ENCODE assay signal across 8 cellular contexts in the genomic region with DNA sequence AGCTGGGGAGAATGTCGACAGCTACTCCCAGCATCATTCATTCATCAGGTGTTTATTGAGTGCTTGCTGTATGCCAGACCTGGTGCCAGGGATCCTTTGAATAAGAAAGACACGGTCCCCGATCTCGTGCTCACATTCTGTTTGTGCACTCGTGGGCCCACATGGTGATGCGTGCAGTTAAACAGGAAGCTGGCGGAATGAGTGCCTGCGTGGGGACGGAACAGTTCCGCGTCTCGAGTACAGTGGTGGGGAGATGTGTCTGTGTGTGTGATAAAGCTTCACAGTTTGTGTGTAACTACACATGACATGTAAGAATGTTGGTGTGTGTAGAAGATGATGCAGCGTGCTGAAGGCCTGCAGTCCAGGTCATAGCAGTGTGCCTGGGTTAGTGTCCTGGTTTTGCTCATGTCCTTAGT. TPM values are rescaled to one million over a fixed set of nuclear protein-coding genes. Genes with fewer than 3 reads are reported as not detected.
DNase-seq lines count a peak whose midpoint lies in the region; ATAC-seq, FAIRE-seq and TF ChIP-seq lines count a peak whose summit lies in the region.

No MANE protein-coding gene starts in this region.

- peaks cover 75% of the 10 kb centered on the region for H3K4me1 Mint-ChIP-seq in T-helper 1 cell treated with Interleukin-12 subunit alpha and Interleukin-12 subunit beta and Interleukin-4 antibody, amounts not matched to agents 30 μg/mL and 1 μg/mL, for 36 hours (ENCODE audit: low read depth)

- DNase-seq in activated CD4-positive, CD25-positive, alpha-beta regulatory T cell (lab: John Stamatoyannopoulos, UW), result peak in 3 of 4 experiments; percentile 28 to 58 (median 49)
- DNase-seq in activated CD4-positive, CD25-positive, alpha-beta regulatory T cell treated with anti-CD3 and anti-CD28 coated beads, Interleukin-2, amount 50 U/mL, for 72 hours, result no peak
- peak; percentile 41 for DNase-seq in effector CD8-positive, alpha-beta T cell (lab: John Stamatoyannopoulos, UW)
- DNase-seq in small intestine, result peak; percentile 40
- no peak for DNase-seq in NCI-H1048 (lab: John Stamatoyannopoulos, UW)
- no peak for DNase-seq in omental fat pad (ENCODE audit: low spot score)
- no peak for DNase-seq in T1000 (lab: John Stamatoyannopoulos, UW)

- H3K27ac ChIP-seq in small intestine (ENCODE audit: low read depth in 1 of 2, low read length in 1 of 2), result peak overlapping the region in 1 of 2 donors; percentile 88

- H3K4me3 ChIP-seq in small intestine (ENCODE audit: low read depth in 1 of 2, low read length in 2 of 2), result no peak overlapping the region

- no peaks in the 10 kb centered on the region for H3K9me3 Mint-ChIP-seq in T-helper 1 cell treated with Interleukin-12 subunit alpha and Interleukin-12 subunit beta and Interleukin-4 antibody, amounts not matched to agents 30 μg/mL and 1 μg/mL, for 36 hours

- H3K36me3 Mint-ChIP-seq in T-helper 1 cell treated with Interleukin-12 subunit alpha and Interleukin-12 subunit beta and Interleukin-4 antibody, amounts not matched to agents 30 μg/mL and 1 μg/mL, for 36 hours (ENCODE audit: low read depth), result peaks cover 69% of the 10 kb centered on the region

- no peaks in the 10 kb centered on the region for H3K9me3 ChIP-seq in small intestine (ENCODE audit: control insufficient read depth, low read depth)

- ATAC-seq in omental fat pad (ENCODE audit: low FRiP score), result no peak

- H3K36me3 ChIP-seq in small intestine (ENCODE audit: control insufficient read depth in 2 of 2, insufficient read depth in 2 of 2, low read length in 2 of 2), result peaks cover 0 to 6% of the 10 kb centered on the region in 2 donors

- H3K27me3 ChIP-seq in small intestine (ENCODE audit: control insufficient read depth in 2 of 2, insufficient read depth in 2 of 2, low read length in 2 of 2), result no peaks in the 10 kb centered on the region

- 56 to 73% (median 59%) methylated on average over 13 of the region's 13 CpGs for WGBS in small intestine, 3 donors

- H3K27me3 Mint-ChIP-seq in T-helper 1 cell treated with Interleukin-12 subunit alpha and Interleukin-12 subunit beta and Interleukin-4 antibody, amounts not matched to agents 30 μg/mL and 1 μg/mL, for 36 hours (ENCODE audit: low read depth), result no peaks in the 10 kb centered on the region

- peak overlapping the region; percentile 96 for H3K27ac Mint-ChIP-seq in T-helper 1 cell treated with Interleukin-12 subunit alpha and Interleukin-12 subunit beta and Interleukin-4 antibody, amounts not matched to agents 30 μg/mL and 1 μg/mL, for 36 hours

- H3K4me3 Mint-ChIP-seq in T-helper 1 cell treated with Interleukin-12 subunit alpha and Interleukin-12 subunit beta and Interleukin-4 antibody, amounts not matched to agents 30 μg/mL and 1 μg/mL, for 36 hours, result peak overlapping the region; percentile 81

- no peak for FAIRE-seq in small intestine (lab: Jason Lieb, UNC)

- H3K4me1 ChIP-seq in small intestine (ENCODE audit: control insufficient read depth in 2 of 2, insufficient read depth in 1 of 2, low read depth in 1 of 2, low read length in 1 of 2), result peaks cover 0 to 8% of the 10 kb centered on the region in 2 donors

- TF ChIP-seq CTCF in omental fat pad (IDR thresholded peaks at IDR 0.05), result no peak

RNA-seq across cellular contexts. Expression of a gene that starts 6.5 kb away (rescaled TPM):
- 10 to 100 TPM; 13.2 to 17.5 (median 16.8) TPM for polyA plus RNA-seq in small intestine
- total RNA-seq in omental fat pad, result 10 to 100 TPM in 3 of 4 donors, 1 to 10 TPM in 1; 4.6 to 18.0 (median 10.6) TPM

RNA-seq across cellular contexts. Expression of a gene that starts 46.6 kb away (rescaled TPM):
- polyA plus RNA-seq in small intestine, result 10 to 100 TPM; 15.7 to 19.7 (median 17.4) TPM
- total RNA-seq in omental fat pad, result 10 to 100 TPM; 13.9 to 32.9 (median 17.2) TPM

Comparison
In these comparisons a context has a peak if more than half of its experiments do, and no peak if none do; other contexts are left out.
1. DNase-seq: peak in activated CD4-positive, CD25-positive, alpha-beta regulatory T cell (3 of 4), effector CD8-positive, alpha-beta T cell (single experiment) and small intestine (single experiment); none in activated CD4-positive, CD25-positive, alpha-beta regulatory T cell treated with anti-CD3 and anti-CD28 coated beads, Interleukin-2, amount 50 U/mL, for 72 hours (single experiment), NCI-H1048 (single experiment), omental fat pad (single experiment) and T1000 (single experiment).